17 cellular contexts compared by ENCODE assay signal in genomic region chr7:44184874-44185446, GRCh38. TPM values are rescaled to one million over a fixed set of nuclear protein-coding genes. Genes with fewer than 3 reads are reported as not detected.
A peak's percentile ranks its signal among the peaks of the same experiment; 100 is the strongest.
DNase-seq lines count a peak whose midpoint lies in the region; ATAC-seq and TF ChIP-seq lines count a peak whose summit lies in the region.
"Had no signal": no experiment of that assay in that cellular context is flagged by ENCODE, and none has a peak within 500 bp of the region (broad histone marks: within the 10 kb centered on the region; RNA-seq: fewer than 3 reads in every experiment).

No MANE protein-coding gene starts in this region.

- H3K4me2 ChIP-seq in OCI-LY7 (ENCODE audit: low read length): no peak overlapping the region

- H2AFZ ChIP-seq in OCI-LY7 (ENCODE audit: low read length): no peak overlapping the region

- no TSS peak for BruUV-seq in OCI-LY7 (replicated peaks; lab: Mats Ljungman, UMichigan)

- H3K36me3 Mint-ChIP-seq in CD4-positive, alpha-beta T cell (ENCODE audit: low read depth): no peaks in the 10 kb centered on the region

- intact Hi-C loops in spleen (cut with DNase I; ENCODE audit: low total_unique reads) (no loop called here), OCI-LY7 (cut with micrococcal nuclease; ENCODE audit: unreplicated experiment) (no loop called here)
- intact Hi-C loops in CD4-positive, alpha-beta T cell (cut with DNase I, micrococcal nuclease): no loop called here

- CTCF ChIA-PET in AG04450 (lab: Charles Lee) (no interaction called here), HEK293 (lab: Yijun Ruan, JAX) (interaction anchor here (1.3 kb wide), 1 partner anchor 13 kb away, joined by 4 read pairs; no protein-coding TSS in a partner anchor), OCI-LY7 (lab: Charles Lee; ENCODE audit: unreplicated experiment) (no interaction called here)
- CTCF ChIA-PET in CD4-positive, alpha-beta T cell (lab: Charles Lee): no interaction called here

- H3K9me3 Mint-ChIP-seq in CD4-positive, alpha-beta T cell: peaks cover 2% of the 10 kb centered on the region

- H3K9me3 ChIP-seq in AG04450 (ENCODE audit: control insufficient read depth, insufficient read depth, low read length): peaks cover 12% of the 10 kb centered on the region
- H3K9me3 ChIP-seq in HEK293 (ENCODE audit: control insufficient read depth, insufficient read depth, low read depth, low read length): no peaks in the 10 kb centered on the region
- peaks cover 0 to 15% (median 9%) of the 10 kb centered on the region in 8 donors for H3K9me3 ChIP-seq in spleen
- H3K9me3 ChIP-seq in CD4-positive, alpha-beta T cell (ENCODE audit: control insufficient read depth, low read length): no peaks in the 10 kb centered on the region
- no peaks in the 10 kb centered on the region for H3K9me3 ChIP-seq in OCI-LY7 (ENCODE audit: low read length)

- TF ChIP-seq CTCF in AG04450 (IDR thresholded peaks at IDR 0.05; ENCODE audit: low read depth, low read length) (no peak), HEK293 (tag by site-specific recombination; IDR thresholded peaks at IDR 0.05) (no peak), spleen (IDR thresholded peaks at IDR 0.05 in 8 of 11, conservative IDR thresholded peaks at IDR 0.05 in 3 of 11) (no peak), OCI-LY7 (conservative IDR thresholded peaks at IDR 0.05; ENCODE audit: low read length) (no peak)
- no peak for TF ChIP-seq CTCF in CD4-positive, alpha-beta T cell (IDR thresholded peaks at IDR 0.05)

- 0 out of 2 replicates have a peak, but pooled peaks cover 2% of the 10 kb centered on the region for H3K4me1 ChIP-seq in HEK293 (ENCODE audit: control insufficient read depth, insufficient read depth, low read length)
- no peaks in the 10 kb centered on the region for H3K4me1 ChIP-seq in spleen
- no peaks in the 10 kb centered on the region for H3K4me1 ChIP-seq in OCI-LY7 (ENCODE audit: insufficient read depth, low read length, poor library complexity, severe bottlenecking)

- H3K36me3 ChIP-seq in HEK293 (ENCODE audit: control insufficient read depth in 2 of 2, insufficient read depth in 1 of 2, low read length in 2 of 2): no peaks in the 10 kb centered on the region
- no peaks in the 10 kb centered on the region for H3K36me3 ChIP-seq in spleen
- H3K36me3 ChIP-seq in OCI-LY7 (ENCODE audit: insufficient read depth, low read length): no peaks in the 10 kb centered on the region
- H3K36me3 ChIP-seq: brain microvascular endothelial cell had no signal

- POLR2A ChIA-PET in AG04450 (lab: Yijun Ruan, JAX) (no interaction called here), HEK293 (lab: Yijun Ruan, JAX) (no interaction called here), OCI-LY7 (lab: Charles Lee) (interaction anchor here (0.5 kb wide), 1 partner anchor 428 kb away, joined by 3 read pairs; no protein-coding TSS in a partner anchor)
- POLR2A ChIA-PET in CD4-positive, alpha-beta T cell (lab: Charles Lee): no interaction called here

- no peaks in the 10 kb centered on the region for H4K20me1 ChIP-seq in OCI-LY7 (ENCODE audit: insufficient read depth, low read length)

- no peak overlapping the region for H3K27ac Mint-ChIP-seq in CD4-positive, alpha-beta T cell
- H3K27ac Mint-ChIP-seq: activated CD8-positive, alpha-beta T cell treated with anti-CD3 and anti-CD28 coated beads, Interleukin-2, amount 10 ng/mL, durations not matched to agents 7 days and 5 days had no signal

- H3K4me3 ChIP-seq in AG04450 (ENCODE audit: low read depth, low read length) (no peak overlapping the region), HEK293 (ENCODE audit: low read depth, low read length) (no peak overlapping the region), spleen (no peak overlapping the region), OCI-LY7 (ENCODE audit: low read depth, low read length, poor library complexity, severe bottlenecking) (no peak overlapping the region)

- H3K4me3 Mint-ChIP-seq in CD4-positive, alpha-beta T cell: no peak overlapping the region
- H3K4me3 Mint-ChIP-seq: activated CD8-positive, alpha-beta T cell treated with anti-CD3 and anti-CD28 coated beads, Interleukin-2, amount 10 ng/mL, durations not matched to agents 7 days and 5 days had no signal

- no peaks in the 10 kb centered on the region for H3K9me2 ChIP-seq in OCI-LY7 (ENCODE audit: insufficient read depth, low read length)

- 86 to 98% (median 93%) methylated on average over 2 of the region's 2 CpGs for WGBS in spleen, 5 donors

- ATAC-seq in GM21515 (IDR thresholded peaks at IDR 0.05; ENCODE audit: unreplicated experiment): no peak
- no peak for ATAC-seq in CD4-positive, alpha-beta T cell (ENCODE audit: poor library complexity)
- ATAC-seq: activated CD8-positive, alpha-beta T cell treated with anti-CD3 and anti-CD28 coated beads, Interleukin-2, amount 10 ng/mL, durations not matched to agents 7 days and 5 days had no signal

- H3K27me3 Mint-ChIP-seq in CD4-positive, alpha-beta T cell: no peaks in the 10 kb centered on the region

- no peak for TF ChIP-seq POLR2A in spleen (IDR thresholded peaks at IDR 0.05)

- DNase-seq in AG04450 (ENCODE audit: low read depth, low spot score) (no peak), astrocyte of the hippocampus (ENCODE audit: low read depth, low spot score) (peak; percentile 24), mesenteric fat pad (ENCODE audit: low spot score) (peak; percentile 62), spleen (no peak), OCI-LY7 (ENCODE audit: low spot score) (no peak)
- DNase-seq in CD4-positive, alpha-beta T cell: no peak
- DNase-seq: activated CD8-positive, alpha-beta T cell treated with anti-CD3 and anti-CD28 coated beads, Interleukin-2, amount 10 ng/mL, durations not matched to agents 7 days and 5 days; activated gamma-delta T cell; DMS79 treated with DMSO at 0.1 percent for 48 hours; NCI-H1048; NCI-H2081 treated with DMSO at 0.1 percent for 48 hours; stimulated activated CD4-positive, alpha-beta T cell treated with anti-CD3 and anti-CD28 coated beads, Interleukin-2, amount 100 ng/mL, for 48 hours had no signal

- H3K27me3 ChIP-seq in AG04450 (ENCODE audit: control insufficient read depth, insufficient read depth, low read length): no peaks in the 10 kb centered on the region
- H3K27me3 ChIP-seq in spleen (replicated peaks in 1 of 7): peaks cover 0 to 4% (median 0%) of the 10 kb centered on the region in 7 donors
- H3K27me3 ChIP-seq in CD4-positive, alpha-beta T cell (ENCODE audit: control insufficient read depth, insufficient read depth, low read length): no peaks in the 10 kb centered on the region
- H3K27me3 ChIP-seq: brain microvascular endothelial cell had no signal

- H3K27ac ChIP-seq in AG04450 (ENCODE audit: low read depth, low read length) (peak overlapping the region; percentile 39), HEK293 (ENCODE audit: extremely low read depth, low read depth, low read length) (no peak overlapping the region), spleen (no peak overlapping the region), OCI-LY7 (ENCODE audit: low read depth, low read length, poor library complexity, severe bottlenecking) (no peak overlapping the region)
- no peak overlapping the region for H3K27ac ChIP-seq in CD4-positive, alpha-beta T cell (ENCODE audit: low read depth, low read length)
- H3K27ac ChIP-seq: brain microvascular endothelial cell, C4-2B had no signal

- no peaks in the 10 kb centered on the region for H3K4me1 Mint-ChIP-seq in CD4-positive, alpha-beta T cell (ENCODE audit: low read depth)

- H3K79me2 ChIP-seq in OCI-LY7 (ENCODE audit: insufficient read depth, low read depth, low read length): no peaks in the 10 kb centered on the region

TF ChIP-seq in HEK293, 187 proteins besides CTCF, POLR2A, EP300 and RAD21 (continues in another document):
- TF ChIP-seq ZIC2 (tag by site-specific recombination; IDR thresholded peaks at IDR 0.05) (peak; percentile 37; the same call in 1 of the 2 replicates), ZNF398 (tag by site-specific recombination; IDR thresholded peaks at IDR 0.05) (0 out of 2 replicates have a peak, but pooled peaks have one; percentile 8)

RNA-seq across cellular contexts. Expression of gene GCK, which starts 4.3 kb away (rescaled TPM):
- 0.35 and 0.47 TPM in 2 replicates for polyA plus RNA-seq in AG04450 (2011; rRNA removed)
- 0.48 TPM in 1 of 2 replicates, not detected in the other for polyA minus RNA-seq in AG04450 (2011; rRNA and poly(A)+ RNA removed)
- total RNA-seq in mesenteric fat pad: 0.48 TPM
- 1 to 10 TPM in 1 of 7 donors, under 1 TPM in 3, not detected in 3; 0.29 to 1.6 (median 0.49) TPM for total RNA-seq in spleen
- polyA plus RNA-seq in spleen: 1 to 10 TPM in 2 of 3 donors, under 1 TPM in 1; 0.55 to 1.7 (median 1.2) TPM
- total RNA-seq in CD4-positive, alpha-beta T cell: under 1 TPM; 0.47 to 0.71 TPM
- 0.16 TPM in 1 of 2 replicates, not detected in the other for total RNA-seq in OCI-LY7 (2014; rRNA removed; shearing (Covaris generic))
- not detected in 2 replicates for total RNA-seq in OCI-LY7 (2022)
- total RNA-seq: activated CD8-positive, alpha-beta T cell treated with anti-CD3 and anti-CD28 coated beads, Interleukin-2, amount 10 ng/mL, durations not matched to agents 7 days and 5 days had no signal

RNA-seq across cellular contexts. Expression of gene YKT6, which starts 15.8 kb away (rescaled TPM):
- polyA plus RNA-seq in AG04450 (2011; rRNA removed): 124 and 138 TPM in 2 replicates
- polyA minus RNA-seq in AG04450 (2011; rRNA and poly(A)+ RNA removed): 106 and 122 TPM in 2 replicates
- 77.4 TPM for total RNA-seq in mesenteric fat pad
- total RNA-seq in spleen: 10 to 100 TPM; 51.9 to 66.4 (median 56.6) TPM
- polyA plus RNA-seq in spleen: 10 to 100 TPM; 26.9 to 49.0 (median 30.1) TPM
- 10 to 100 TPM; 85.0 to 86.4 TPM for total RNA-seq in CD4-positive, alpha-beta T cell
- 41.1 and 50.6 TPM in 2 replicates for total RNA-seq in OCI-LY7 (2014; rRNA removed; shearing (Covaris generic))
- 70.5 and 74.2 TPM in 2 replicates for total RNA-seq in OCI-LY7 (2022)

RNA-seq across cellular contexts. Expression of gene MYL7, which starts 43.8 kb away (rescaled TPM):
- polyA plus RNA-seq in AG04450 (2011; rRNA removed) (not detected in 2 replicates), spleen (under 1 TPM in 1 of 3 donors, not detected in 2; 0.22 TPM)
- polyA minus RNA-seq in AG04450 (2011; rRNA and poly(A)+ RNA removed): not detected in 2 replicates
- total RNA-seq in mesenteric fat pad (not detected), spleen (1 to 10 TPM in 1 of 7 donors, not detected in 6; 1.6 TPM), OCI-LY7 (2022) (not detected in 2 replicates)
- not detected for total RNA-seq in CD4-positive, alpha-beta T cell
- not detected in 2 replicates for total RNA-seq in OCI-LY7 (2014; rRNA removed; shearing (Covaris generic))
- total RNA-seq: activated CD8-positive, alpha-beta T cell treated with anti-CD3 and anti-CD28 coated beads, Interleukin-2, amount 10 ng/mL, durations not matched to agents 7 days and 5 days; liver had no signal
- polyA plus RNA-seq: liver had no signal

Comparison
In these comparisons a context has a peak if more than half of its experiments do, and no peak if none do; other contexts are left out.
1. DNase-seq: peak in astrocyte of the hippocampus (single experiment) and mesenteric fat pad (single experiment); none in AG04450 (single experiment), spleen (single experiment), CD4-positive, alpha-beta T cell (0 of 10) and OCI-LY7 (single experiment).